ENCODE assay signal across 7 cellular contexts in genomic region chr9:38227656-38228055, GRCh38.
A peak's percentile ranks its signal among the peaks of the same experiment; 100 is the strongest.
DNase-seq lines count a peak whose midpoint lies in the region; ATAC-seq and TF ChIP-seq lines count a peak whose summit lies in the region.

No MANE protein-coding gene starts in this region.

- no peaks in the 10 kb centered on the region for H3K27me3 Mint-ChIP-seq in activated naive CD4-positive, alpha-beta T cell treated with anti-CD3 and anti-CD28 coated beads, Interleukin-2, amount 50 U/mL, for 24 hours
- peaks cover 73% of the 10 kb centered on the region for H3K27me3 Mint-ChIP-seq in nephron progenitor cell (ENCODE audit: low read depth, poor library complexity)

- no peak overlapping the region for H3K27ac Mint-ChIP-seq in activated naive CD4-positive, alpha-beta T cell treated with anti-CD3 and anti-CD28 coated beads, Interleukin-2, amount 50 U/mL, for 24 hours
- no peak overlapping the region for H3K27ac Mint-ChIP-seq in nephron progenitor cell

- no peak for TF ChIP-seq CTCF in nephron progenitor cell (IDR thresholded peaks at IDR 0.05)

- no peaks in the 10 kb centered on the region for H3K36me3 Mint-ChIP-seq in activated naive CD4-positive, alpha-beta T cell treated with anti-CD3 and anti-CD28 coated beads, Interleukin-2, amount 50 U/mL, for 24 hours
- no peaks in the 10 kb centered on the region for H3K36me3 Mint-ChIP-seq in nephron progenitor cell (ENCODE audit: low read depth)

- H3K4me3 Mint-ChIP-seq in activated naive CD4-positive, alpha-beta T cell treated with anti-CD3 and anti-CD28 coated beads, Interleukin-2, amount 50 U/mL, for 24 hours = peak overlapping the region; percentile 79
- H3K4me3 Mint-ChIP-seq in nephron progenitor cell = peak overlapping the region; percentile 75

- no peaks in the 10 kb centered on the region for H3K9me3 Mint-ChIP-seq in activated naive CD4-positive, alpha-beta T cell treated with anti-CD3 and anti-CD28 coated beads, Interleukin-2, amount 50 U/mL, for 24 hours
- H3K9me3 Mint-ChIP-seq in nephron progenitor cell = no peaks in the 10 kb centered on the region

- ATAC-seq in GM21515 (IDR thresholded peaks at IDR 0.05; ENCODE audit: unreplicated experiment) = no peak

- DNase-seq in ELR (ENCODE audit: low read depth) = peak; percentile 19
- peak; percentile 56 for DNase-seq in NCI-H146 treated with DMSO at 0.1 percent for 48 hours (lab: John Stamatoyannopoulos, UW; ENCODE audit: unreplicated experiment)
- no peak for DNase-seq in nephron progenitor cell
- DNase-seq in NCI-H1436 (lab: John Stamatoyannopoulos, UW) = no peak
- no peak for DNase-seq in midbrain (lab: John Stamatoyannopoulos, UW)

- peaks cover 16% of the 10 kb centered on the region for H3K4me1 Mint-ChIP-seq in activated naive CD4-positive, alpha-beta T cell treated with anti-CD3 and anti-CD28 coated beads, Interleukin-2, amount 50 U/mL, for 24 hours
- H3K4me1 Mint-ChIP-seq in nephron progenitor cell = peaks cover 35% of the 10 kb centered on the region

Comparison
In these comparisons a context has a peak if more than half of its experiments do, and no peak if none do; other contexts are left out.
1. DNase-seq: peak in ELR (single experiment) and NCI-H146 treated with DMSO at 0.1 percent for 48 hours (single experiment); none in nephron progenitor cell (single experiment), NCI-H1436 (single experiment) and midbrain (single experiment).